Comparison of ENCODE assay signal across 17 cellular contexts in the genomic region with DNA sequence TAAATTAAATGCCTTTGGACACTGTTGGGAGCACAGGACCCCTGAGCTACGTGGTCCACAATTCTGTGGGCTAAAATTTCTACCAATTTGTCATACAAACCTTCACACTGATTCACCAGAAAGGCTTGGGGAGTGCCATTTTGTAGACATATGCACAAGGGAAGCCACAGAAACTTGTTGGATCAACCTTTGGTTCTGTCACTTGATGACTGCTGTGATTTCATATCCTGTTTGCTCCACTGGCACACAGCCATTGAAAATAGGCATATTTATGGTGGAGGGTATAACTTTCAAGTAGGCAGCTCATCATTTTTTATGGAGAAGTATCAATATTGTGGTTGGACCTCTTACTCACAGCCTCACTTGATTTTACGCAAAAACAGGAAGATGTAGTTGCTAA.
"Had no signal": no experiment of that assay in that cellular context is flagged by ENCODE, and none has a peak within 500 bp of the region (broad histone marks: within the 10 kb centered on the region; RNA-seq: fewer than 3 reads in every experiment).

No MANE protein-coding gene starts in this region.

- H3K27ac Mint-ChIP-seq: activated naive CD8-positive, alpha-beta T cell; activated T-helper 2 cell treated with anti-CD3 and anti-CD28 coated beads, Interferon-gamma antibody, Interleukin-2, Interleukin-4, amounts not matched to agents 10 μg/mL and 5 μg/mL and 100 μg/mL, durations not matched to agents 14 hours and 24 hours and 36 hours; mesothelial cell of epicardium; stimulated activated naive CD8-positive, alpha-beta T cell treated with anti-CD3 and anti-CD28 coated beads, Interleukin-15, amount 100 ng/mL, for 72 hours had no signal

- H3K4me3 Mint-ChIP-seq: activated naive CD8-positive, alpha-beta T cell; mesothelial cell of epicardium; neural crest cell; stimulated activated naive CD8-positive, alpha-beta T cell treated with anti-CD3 and anti-CD28 coated beads, Interleukin-15, amount 100 ng/mL, for 72 hours had no signal

- H3K4me3 ChIP-seq: colonic mucosa, sigmoid colon, SK-N-MC, testis had no signal

- H3K27ac ChIP-seq: colonic mucosa, sigmoid colon, SK-N-MC, testis, WERI-Rb-1 had no signal

- H3K27me3 ChIP-seq: colonic mucosa, sigmoid colon, testis had no signal

- DNase-seq: activated CD4-positive, alpha-beta T cell treated with anti-CD3 and anti-CD28 coated beads, Interleukin-2, amount 50 U/mL, for 1 hour; caudate nucleus; colonic mucosa; effector CD8-positive, alpha-beta T cell; hypothalamus; kidney glomerular epithelial cell; sigmoid colon; stimulated activated CD4-positive, alpha-beta T cell treated with anti-CD3 and anti-CD28 coated beads, Interleukin-12 subunit alpha, Interleukin-12 subunit beta, amount 100 ng/mL, for 4 hours; stimulated activated naive CD8-positive, alpha-beta T cell treated with anti-CD3 and anti-CD28 coated beads, Interleukin-15, amount 100 ng/mL, for 72 hours; T-helper 1 cell; testis; WERI-Rb-1 had no signal

- ATAC-seq: stimulated activated naive CD8-positive, alpha-beta T cell treated with anti-CD3 and anti-CD28 coated beads, Interleukin-15, amount 100 ng/mL, for 72 hours had no signal

- H3K4me1 ChIP-seq: colonic mucosa, testis had no signal

- H3K9me3 Mint-ChIP-seq: activated T-helper 2 cell treated with anti-CD3 and anti-CD28 coated beads, Interferon-gamma antibody, Interleukin-2, Interleukin-4, amounts not matched to agents 10 μg/mL and 5 μg/mL and 100 μg/mL, durations not matched to agents 14 hours and 24 hours and 36 hours; mesothelial cell of epicardium; neural crest cell; stimulated activated naive CD8-positive, alpha-beta T cell treated with anti-CD3 and anti-CD28 coated beads, Interleukin-15, amount 100 ng/mL, for 72 hours had no signal

- H3K9me3 ChIP-seq: colonic mucosa, sigmoid colon, testis had no signal

- H3K27me3 Mint-ChIP-seq: activated naive CD8-positive, alpha-beta T cell; stimulated activated naive CD8-positive, alpha-beta T cell treated with anti-CD3 and anti-CD28 coated beads, Interleukin-15, amount 100 ng/mL, for 72 hours had no signal

- H3K4me1 Mint-ChIP-seq: mesothelial cell of epicardium, neural crest cell had no signal
